Comparison of ENCODE assay signal across 1 cellular context in genomic region chr17:19002191-19002590, GRCh38.
TF ChIP-seq lines count a peak whose summit lies in the region.

No MANE protein-coding gene starts in this region.

TF ChIP-seq in K562, 482 proteins besides CTCF, POLR2A, EP300 and RAD21:
- TF ChIP-seq ARID2 (IDR thresholded peaks at IDR 0.05) (no peak), RBFOX2 (IDR thresholded peaks at IDR 0.05; ENCODE audit: low read depth, low read length) (peak; percentile 28; the same call in 1 of the 2 replicates)
